ENCODE assay signal across 12 cellular contexts in the genomic region with DNA sequence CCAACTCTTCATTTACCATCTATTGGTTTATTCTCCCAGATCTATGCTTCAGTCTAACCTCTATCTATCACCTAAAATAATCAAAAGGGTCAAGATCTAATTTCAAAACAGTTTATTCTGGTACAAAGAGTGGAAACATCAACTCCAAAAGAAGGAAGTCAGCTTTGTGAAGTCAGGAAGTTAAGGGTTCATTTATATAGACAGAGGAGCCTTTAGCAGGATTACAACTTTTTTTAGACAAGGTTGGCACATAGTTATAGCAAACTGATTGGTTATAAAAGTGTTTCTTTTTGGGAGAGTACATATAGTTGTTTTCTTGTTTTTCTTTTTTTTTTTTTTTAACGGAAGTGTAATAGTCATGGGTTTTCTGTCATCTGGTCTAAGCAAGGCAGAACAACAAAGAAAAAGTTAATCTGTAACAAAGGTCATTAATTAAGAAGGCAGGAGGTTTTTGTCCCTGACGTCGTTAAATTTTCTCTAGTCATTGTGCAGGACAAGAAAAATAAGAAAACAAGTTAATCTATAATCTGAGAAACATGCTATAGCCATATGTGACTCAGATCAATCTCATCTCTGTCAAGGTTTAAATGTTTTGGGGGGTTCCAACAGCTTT. TPM values are rescaled to one million over a fixed set of nuclear protein-coding genes. Genes with fewer than 3 reads are reported as not detected.
DNase-seq lines count a peak whose midpoint lies in the region; ATAC-seq and TF ChIP-seq lines count a peak whose summit lies in the region.
"Had no signal": no experiment of that assay in that cellular context is flagged by ENCODE, and none has a peak within 500 bp of the region (broad histone marks: within the 10 kb centered on the region; RNA-seq: fewer than 3 reads in every experiment).

No MANE protein-coding gene starts in this region.

- H3K27me3 ChIP-seq in CD8-positive, alpha-beta T cell (ENCODE audit: insufficient read depth, low read length), result no peaks in the 10 kb centered on the region
- H3K27me3 ChIP-seq in OCI-LY3 (ENCODE audit: low read depth, low read length) (no peaks in the 10 kb centered on the region), brain microvascular endothelial cell (replicated peaks) (no peaks in the 10 kb centered on the region), WERI-Rb-1 (ENCODE audit: insufficient read depth, low read depth, severe bottlenecking) (peaks cover 42% of the 10 kb centered on the region)

- H3K9me3 ChIP-seq in CD8-positive, alpha-beta T cell (ENCODE audit: low read length), result no peaks in the 10 kb centered on the region
- H3K9me3 ChIP-seq in OCI-LY3 (ENCODE audit: insufficient read depth, low read length), result no peaks in the 10 kb centered on the region
- H3K9me3 ChIP-seq in WERI-Rb-1 (ENCODE audit: severe bottlenecking), result no peaks in the 10 kb centered on the region

- no peaks in the 10 kb centered on the region for H3K36me3 ChIP-seq in CD8-positive, alpha-beta T cell (ENCODE audit: insufficient read depth, low read length)
- no peaks in the 10 kb centered on the region for H3K36me3 ChIP-seq in OCI-LY3 (replicated peaks; ENCODE audit: low read depth, low read length)
- H3K36me3 ChIP-seq in brain microvascular endothelial cell (replicated peaks), result no peaks in the 10 kb centered on the region
- H3K36me3 ChIP-seq in WERI-Rb-1, result no peaks in the 10 kb centered on the region

- DNase-seq in CD8-positive, alpha-beta T cell, result no peak
- DNase-seq in memory B cell (ENCODE audit: low spot score in 2 of 2) (no peak), brain microvascular endothelial cell (no peak), WERI-Rb-1 (no peak), substantia nigra (lab: John Stamatoyannopoulos, UW) (no peak)
- DNase-seq in stimulated activated CD4-positive, alpha-beta T cell treated with anti-CD3 and anti-CD28 coated beads, Interleukin-4, amount 100 ng/mL, for 4 hours, result no peak
- DNase-seq: MM.1S; stimulated activated naive CD4-positive, alpha-beta T cell had no signal

- no peaks in the 10 kb centered on the region for H3K79me2 ChIP-seq in OCI-LY3 (ENCODE audit: low read length)

- H3K36me3 Mint-ChIP-seq in CD8-positive, alpha-beta T cell, result no peaks in the 10 kb centered on the region
- H3K36me3 Mint-ChIP-seq in memory B cell, result peaks cover 5% of the 10 kb centered on the region

- H3K27me3 Mint-ChIP-seq in CD8-positive, alpha-beta T cell (ENCODE audit: low read depth), result no peaks in the 10 kb centered on the region
- H3K27me3 Mint-ChIP-seq in memory B cell, result no peaks in the 10 kb centered on the region

- intact Hi-C loops in CD8-positive, alpha-beta T cell (cut with DNase I, micrococcal nuclease), result loop anchor here in 1 of 2 experiments (10.0 kb wide), 1 partner anchor 131 kb away; a partner anchor contains a TSS

- H3K4me1 Mint-ChIP-seq in CD8-positive, alpha-beta T cell (ENCODE audit: low read depth), result peaks cover 12% of the 10 kb centered on the region
- H3K4me1 Mint-ChIP-seq in memory B cell, result peaks cover 6% of the 10 kb centered on the region

- no peak overlapping the region for H3K9ac ChIP-seq in OCI-LY3 (ENCODE audit: low read length)

- ATAC-seq in CD8-positive, alpha-beta T cell, result no peak
- ATAC-seq in GM21786 (IDR thresholded peaks at IDR 0.05; ENCODE audit: unreplicated experiment), result peak; percentile 74
- no peak for ATAC-seq in memory B cell (ENCODE audit: low read depth)
- ATAC-seq: activated naive CD4-positive, alpha-beta T cell treated with anti-CD3 and anti-CD28 coated beads, Interleukin-2, amount 50 U/mL, for 72 hours had no signal

- no peaks in the 10 kb centered on the region for H4K20me1 ChIP-seq in OCI-LY3 (ENCODE audit: insufficient read depth, low read length)

- H3K4me3 Mint-ChIP-seq in CD8-positive, alpha-beta T cell, result no peak overlapping the region
- H3K4me3 Mint-ChIP-seq in memory B cell, result no peak overlapping the region

- H3K4me3 ChIP-seq in CD8-positive, alpha-beta T cell (ENCODE audit: low read depth, low read length), result no peak overlapping the region
- H3K4me3 ChIP-seq in OCI-LY3 (ENCODE audit: low read length) (no peak overlapping the region), brain microvascular endothelial cell (ENCODE audit: low read depth, low read length) (no peak overlapping the region), WERI-Rb-1 (ENCODE audit: low read depth, low read length) (no peak overlapping the region)

- H2AFZ ChIP-seq in OCI-LY3 (ENCODE audit: low read depth, low read length), result peak overlapping the region; percentile 89; the same call in 1 of the 2 replicates

- no peak for TF ChIP-seq CTCF in CD8-positive, alpha-beta T cell (IDR thresholded peaks at IDR 0.05)
- TF ChIP-seq CTCF in OCI-LY3 (IDR thresholded peaks at IDR 0.05; ENCODE audit: low read depth, low read length) (no peak), brain microvascular endothelial cell (IDR thresholded peaks at IDR 0.05; ENCODE audit: low read depth, low read length, missing control alignments) (no peak), WERI-Rb-1 (IDR thresholded peaks at IDR 0.05; ENCODE audit: low read depth, low read length) (no peak)

- no peaks in the 10 kb centered on the region for H3K9me3 Mint-ChIP-seq in CD8-positive, alpha-beta T cell
- H3K9me3 Mint-ChIP-seq in memory B cell, result peaks cover 5% of the 10 kb centered on the region

- no peak overlapping the region for H3K4me2 ChIP-seq in OCI-LY3 (ENCODE audit: low read length)

- CTCF ChIA-PET in CD8-positive, alpha-beta T cell (lab: Charles Lee), result interaction anchor here (0.7 to 6.9 kb wide), 3 partner anchors 186 to 374 kb away, joined by 3 to 81 read pairs (median 3); no protein-coding TSS in a partner anchor

- in situ Hi-C loops in brain microvascular endothelial cell (cut with HindIII; ENCODE audit: low pct_ligation_motif_present, low sequenced_read_pairs), result no loop called here

- peak overlapping the region; percentile 78 for H3K27ac Mint-ChIP-seq in CD8-positive, alpha-beta T cell
- H3K27ac Mint-ChIP-seq in memory B cell, result peak overlapping the region; percentile 4
- H3K27ac Mint-ChIP-seq: activated naive CD4-positive, alpha-beta T cell treated with anti-CD3 and anti-CD28 coated beads, Interleukin-2, amount 50 U/mL, for 72 hours had no signal

- POLR2A ChIA-PET in CD8-positive, alpha-beta T cell (lab: Charles Lee), result no interaction called here

- H3K4me1 ChIP-seq in CD8-positive, alpha-beta T cell (ENCODE audit: insufficient read depth, low read length), result peaks cover 7% of the 10 kb centered on the region
- peaks cover 3% of the 10 kb centered on the region; the same call in 1 of the 2 replicates for H3K4me1 ChIP-seq in OCI-LY3 (ENCODE audit: low read length)

- no peak overlapping the region for H3K27ac ChIP-seq in CD8-positive, alpha-beta T cell (ENCODE audit: low read depth, low read length)
- H3K27ac ChIP-seq in OCI-LY3 (ENCODE audit: low read length) (no peak overlapping the region), brain microvascular endothelial cell (no peak overlapping the region), WERI-Rb-1 (no peak overlapping the region), substantia nigra (ENCODE audit: low read depth, low read length, poor library complexity, severe bottlenecking) (no peak overlapping the region)

RNA-seq across cellular contexts. Expression of a gene that starts 13.0 kb away (rescaled TPM):
- total RNA-seq in CD8-positive, alpha-beta T cell, result not detected
- total RNA-seq: activated naive CD4-positive, alpha-beta T cell treated with anti-CD3 and anti-CD28 coated beads, Interleukin-2, amount 50 U/mL, for 72 hours; G401 had no signal

RNA-seq across cellular contexts. Expression of a gene that starts 22.2 kb away (rescaled TPM):
- total RNA-seq in CD8-positive, alpha-beta T cell, result 10 to 100 TPM; 10.1 to 12.2 TPM
